In genomic region chr1:99005142-99005491, GRCh38 we compare ENCODE assay signal across 8 cellular contexts. TPM values are rescaled to one million over a fixed set of nuclear protein-coding genes. Genes with fewer than 3 reads are reported as not detected.
DNase-seq lines count a peak whose midpoint lies in the region; ATAC-seq, FAIRE-seq and TF ChIP-seq lines count a peak whose summit lies in the region.

No MANE protein-coding gene starts in this region.

- in situ Hi-C loops in GM23248 (cut with MboI): no loop called here

- H3K9ac ChIP-seq in GM23248: no peak overlapping the region

- H3K4me3 ChIP-seq in A549 (peak overlapping the region; percentile 45), GM23248 (peak overlapping the region; percentile 70)

- no peak for TF ChIP-seq RAD21 in A549 (conservative IDR thresholded peaks at IDR 0.05 in 1 of 2, IDR thresholded peaks at IDR 0.05 in 1 of 2)

- TF ChIP-seq CTCF in A549 (IDR thresholded peaks at IDR 0.05) (no peak), mesothelial cell of epicardium (IDR thresholded peaks at IDR 0.05; ENCODE audit: unreplicated experiment) (no peak)

- FAIRE-seq in A549 (lab: Jason Lieb, UNC): no peak

- ATAC-seq in A549: peak; percentile 31 to 47; a peak in 3 of 6 replicates
- no peak for ATAC-seq in GM18520 (IDR thresholded peaks at IDR 0.05; ENCODE audit: unreplicated experiment)

- H4K20me1 ChIP-seq in GM23248 (ENCODE audit: insufficient read depth): no peaks in the 10 kb centered on the region

- CTCF ChIA-PET in A549 (lab: Yijun Ruan, JAX): interaction anchor here (0.9 to 1.1 kb wide), 2 partner anchors 15 to 703 kb away, joined by 3 read pairs; no protein-coding TSS in a partner anchor

- peak overlapping the region; percentile 61; the same call in 1 of the 2 replicates for H2AFZ ChIP-seq in GM23248

- H3K27ac ChIP-seq in A549 (no peak overlapping the region; a peak in 1 of 6 replicates), GM23248 (no peak overlapping the region)

- no peaks in the 10 kb centered on the region for H3K9me2 ChIP-seq in GM23248 (ENCODE audit: insufficient read depth)

- H3K4me2 ChIP-seq in A549 (peak overlapping the region; percentile 95), GM23248 (ENCODE audit: unreplicated experiment) (peak overlapping the region; percentile 88)

- peak overlapping the region; percentile 65 for H3K4me3 Mint-ChIP-seq in mesothelial cell of epicardium

- 8% methylated on average over 15 of the region's 20 CpGs for WGBS in A549 (ENCODE audit: missing lambda C conversion rate)
- WGBS in GM23248 (ENCODE audit: low coverage in 1 of 2, low lambda C conversion rate in 2 of 2, missing lambda C conversion rate in 2 of 2), 2 experiments: 1 to 2% methylated on average over 20 of the region's 20 CpGs

- no peaks in the 10 kb centered on the region for H3F3A ChIP-seq in GM23248 (ENCODE audit: insufficient read depth)

- H3K9me3 ChIP-seq in A549 (no peaks in the 10 kb centered on the region), GM23248 (ENCODE audit: low read depth) (no peaks in the 10 kb centered on the region)

- DNase-seq in A549 (ENCODE audit: low read depth in 1 of 2, low spot score in 1 of 2): no peak
- peak; percentile 38 for DNase-seq in GM23248
- peak; percentile 14 for DNase-seq in cerebellar cortex (ENCODE audit: low spot score)
- DNase-seq in mesothelial cell of epicardium (ENCODE audit: low spot score in 2 of 2, unreplicated experiment in 2 of 2): peak in 1 of 2 experiments; percentile 43
- no peak for DNase-seq in NAMALWA (ENCODE audit: low spot score)
- no peak for DNase-seq in NK-92 treated with Interleukin-12 subunit alpha and Interleukin-12 subunit beta, amount 100 ng/mL, for 24 hours (lab: John Stamatoyannopoulos, UW)
- DNase-seq in activated effector memory CD4-positive, alpha-beta T cell treated with Interleukin-2 at 50 U/mL for 16 hours: no peak

- no peaks in the 10 kb centered on the region for H3K9me3 Mint-ChIP-seq in mesothelial cell of epicardium

- H3K4me1 Mint-ChIP-seq in mesothelial cell of epicardium: peaks cover 7% of the 10 kb centered on the region

- H3K36me3 ChIP-seq in GM23248 (ENCODE audit: low read depth): no peaks in the 10 kb centered on the region

- H3K79me2 ChIP-seq in GM23248 (ENCODE audit: insufficient read depth): no peaks in the 10 kb centered on the region

- POLR2A ChIA-PET in A549 (lab: Yijun Ruan, JAX): no interaction called here

- H3K4me1 ChIP-seq in A549 (no peaks in the 10 kb centered on the region), GM23248 (ENCODE audit: insufficient read depth) (peaks cover 4% of the 10 kb centered on the region)

- H3K27ac Mint-ChIP-seq in mesothelial cell of epicardium: no peak overlapping the region

- TF ChIP-seq EP300 in A549 (IDR thresholded peaks at IDR 0.05): no peak

- peaks cover 34% of the 10 kb centered on the region for H3K27me3 ChIP-seq in GM23248 (replicated peaks; ENCODE audit: insufficient read depth)

- H3K27me3 Mint-ChIP-seq in mesothelial cell of epicardium (ENCODE audit: low read depth): peaks cover 82% of the 10 kb centered on the region

- TF ChIP-seq POLR2A in A549 (IDR thresholded peaks at IDR 0.05; ENCODE audit: low read length): no peak

- H3K36me3 Mint-ChIP-seq in mesothelial cell of epicardium: no peaks in the 10 kb centered on the region

TF ChIP-seq in A549, 52 proteins besides CTCF, POLR2A, EP300 and RAD21:
- TF ChIP-seq POLR2AphosphoS2 (conservative IDR thresholded peaks at IDR 0.05; ENCODE audit: low read length) (no peak), CBX8 (IDR thresholded peaks at IDR 0.05) (no peak), CBX2 (IDR thresholded peaks at IDR 0.05; ENCODE audit: borderline replicate concordance, low read depth) (no peak), NPAS2 (CRISPR knock-in tag; IDR thresholded peaks at IDR 0.05; ENCODE audit: borderline replicate concordance) (no peak), MAFK (IDR thresholded peaks at IDR 0.05; ENCODE audit: partially characterized antibody) (no peak), RCOR1 (IDR thresholded peaks at IDR 0.05; ENCODE audit: low read depth, low read length) (no peak), PHF8 (IDR thresholded peaks at IDR 0.05; ENCODE audit: borderline replicate concordance, low read depth) (no peak), HOXB13 (CRISPR knock-in tag; IDR thresholded peaks at IDR 0.05; ENCODE audit: low read depth) (no peak), RNF2 (IDR thresholded peaks at IDR 0.05; ENCODE audit: borderline replicate concordance, low read depth) (no peak), NFE2L2 (conservative IDR thresholded peaks at IDR 0.05; ENCODE audit: low read length) (no peak), HDAC2 (IDR thresholded peaks at IDR 0.05) (no peak), TFCP2L1 (CRISPR knock-in tag; IDR thresholded peaks at IDR 0.05) (no peak), ATOH8 (CRISPR knock-in tag; IDR thresholded peaks at IDR 0.05; ENCODE audit: low read depth) (no peak), MAZ (IDR thresholded peaks at IDR 0.05; ENCODE audit: borderline replicate concordance, low read depth, low read length) (no peak), RFX5 (IDR thresholded peaks at IDR 0.05) (no peak), KDM1A (IDR thresholded peaks at IDR 0.05; ENCODE audit: low read depth) (no peak), FOSL2 (IDR thresholded peaks at IDR 0.05) (no peak), FOSL2 (CRISPR knock-in tag; IDR thresholded peaks at IDR 0.05) (no peak), JUN (IDR thresholded peaks at IDR 0.05) (no peak)
- TF ChIP-seq, protein P1, sequence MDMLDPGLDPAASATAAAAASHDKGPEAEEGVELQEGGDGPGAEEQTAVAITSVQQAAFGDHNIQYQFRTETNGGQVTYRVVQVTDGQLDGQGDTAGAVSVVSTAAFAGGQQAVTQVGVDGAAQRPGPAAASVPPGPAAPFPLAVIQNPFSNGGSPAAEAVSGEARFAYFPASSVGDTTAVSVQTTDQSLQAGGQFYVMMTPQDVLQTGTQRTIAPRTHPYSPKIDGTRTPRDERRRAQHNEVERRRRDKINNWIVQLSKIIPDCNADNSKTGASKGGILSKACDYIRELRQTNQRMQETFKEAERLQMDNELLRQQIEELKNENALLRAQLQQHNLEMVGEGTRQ (IDR thresholded peaks at IDR 0.05): no peak

RNA-seq across cellular contexts. Expression of gene PLPPR5, which starts 0.5 kb away (rescaled TPM):
- polyA plus RNA-seq in A549 (2011; rRNA removed) (not detected in 2 replicates), A549 (2017; fragmentation: RNase III; extraction: RNeasy Plus Mini Kit Qiagen cat#74134 plus additional on column Dnase treatment) (not detected in 3 replicates), GM23248 (2016; fragmentation: Nextera tagmentation; extraction: Ambion mirVana) (not detected in 2 replicates)
- polyA plus RNA-seq in A549 (2012; cell fraction: cytosol; rRNA removed): not detected in 2 replicates
- not detected in 2 replicates for polyA plus RNA-seq in A549 (2012; cell fraction: nucleus; rRNA removed)
- polyA minus RNA-seq in A549 (2011; rRNA and poly(A)+ RNA removed): not detected in 2 replicates
- total RNA-seq in GM23248 (2014; rRNA removed; shearing (Covaris generic)): not detected in 2 replicates
- 0.11 to 0.20 TPM in 2 of 3 replicates, not detected in the other for total RNA-seq in mesothelial cell of epicardium

Comparison
In these comparisons a context has a peak if more than half of its experiments do, and no peak if none do; other contexts are left out.
1. DNase-seq: peak in GM23248 (single experiment) and cerebellar cortex (single experiment); none in A549 (0 of 2), NAMALWA (single experiment), NK-92 treated with Interleukin-12 subunit alpha and Interleukin-12 subunit beta, amount 100 ng/mL, for 24 hours (single experiment) and activated effector memory CD4-positive, alpha-beta T cell treated with Interleukin-2 at 50 U/mL for 16 hours (single experiment).